Comparison of ENCODE assay signal across 9 cellular contexts in the genomic region with DNA sequence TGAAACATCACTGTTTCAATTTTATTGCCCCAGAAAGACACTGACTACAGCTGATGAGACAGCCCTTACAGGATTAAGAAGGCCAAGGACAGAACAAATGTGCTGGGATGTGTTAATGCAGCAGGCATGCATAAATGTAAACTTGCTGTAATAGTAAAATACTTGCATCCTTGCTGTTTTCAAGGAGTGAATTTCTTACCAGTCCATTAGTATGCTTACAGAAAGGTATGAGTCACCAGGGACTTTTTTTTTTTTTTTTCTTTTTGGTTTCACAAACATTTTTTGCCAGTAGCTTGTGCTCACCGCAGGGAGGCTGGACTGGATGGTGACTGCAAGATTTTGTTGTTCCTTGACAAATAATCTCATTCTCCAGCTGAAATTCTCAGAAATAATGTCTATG. TPM values are rescaled to one million over a fixed set of nuclear protein-coding genes. Genes with fewer than 3 reads are reported as not detected.
DNase-seq lines count a peak whose midpoint lies in the region; ATAC-seq and TF ChIP-seq lines count a peak whose summit lies in the region.
"Had no signal": no experiment of that assay in that cellular context is flagged by ENCODE, and none has a peak within 500 bp of the region (broad histone marks: within the 10 kb centered on the region; RNA-seq: fewer than 3 reads in every experiment).

No MANE protein-coding gene starts in this region.

- no peak overlapping the region for H2BK120ac ChIP-seq in H9 (ENCODE audit: low read depth, low read length, poor library complexity, severe bottlenecking)

- H3K56ac ChIP-seq in H9 (ENCODE audit: insufficient read length, low read depth, low read length), result no peak overlapping the region

- no peak overlapping the region for H2AFZ ChIP-seq in H9 (ENCODE audit: low read length)

- no peaks in the 10 kb centered on the region for H3K36me3 Mint-ChIP-seq in activated T-cell treated with anti-CD3 and anti-CD28 coated beads, Interleukin-2, amount 50 U/mL, for 24 hours (ENCODE audit: low read depth)
- H3K36me3 Mint-ChIP-seq in activated T-helper 17 cell treated with anti-CD3 and anti-CD28 coated beads, Interleukin-2, amount 50 U/mL, for 72 hours (ENCODE audit: low read depth), result no peaks in the 10 kb centered on the region
- peaks cover 0 to 7% (median 4%) of the 10 kb centered on the region in 3 experiments; a peak in 2 of 7 replicates for H3K36me3 Mint-ChIP-seq in H9 (ENCODE audit: insufficient read depth in 1 of 3, low read depth in 3 of 3)

- H3K23ac ChIP-seq in H9 (ENCODE audit: insufficient read length, low read depth, low read length), result no peak overlapping the region

- peak; percentile 94 for ATAC-seq in HG03025 (IDR thresholded peaks at IDR 0.05; ENCODE audit: low FRiP score, unreplicated experiment)
- ATAC-seq in activated T-helper 17 cell treated with anti-CD3 and anti-CD28 coated beads, Interleukin-2, amount 50 U/mL, for 72 hours (replicated peaks), result peak; percentile 92

- H3K4me1 ChIP-seq in H9 (ENCODE audit: insufficient read depth, low read length), result 0 out of 2 replicates have a peak, but pooled peaks cover 2% of the 10 kb centered on the region

- H3K14ac ChIP-seq in H9 (ENCODE audit: insufficient read depth, low read length), result no peak overlapping the region

- H3K27ac Mint-ChIP-seq in activated T-cell treated with anti-CD3 and anti-CD28 coated beads, Interleukin-2, amount 50 U/mL, for 24 hours, result peak overlapping the region; percentile 64
- H3K27ac Mint-ChIP-seq in activated T-helper 17 cell treated with anti-CD3 and anti-CD28 coated beads, Interleukin-2, amount 50 U/mL, for 72 hours, result peak overlapping the region; percentile 10
- no peak overlapping the region for H3K27ac Mint-ChIP-seq in H9

- no peak overlapping the region for H3K4me2 ChIP-seq in H9 (ENCODE audit: insufficient read depth, insufficient read length, low read length)

- H2BK15ac ChIP-seq in H9 (ENCODE audit: low read depth, low read length), result no peak overlapping the region

- TF ChIP-seq CTCF in H9 (conservative IDR thresholded peaks at IDR 0.05), result no peak

- H3K18ac ChIP-seq in H9 (ENCODE audit: insufficient read length, low read depth, low read length), result no peak overlapping the region

- H4K8ac ChIP-seq in H9 (replicated peaks; ENCODE audit: insufficient read length, low read depth, low read length), result no peak overlapping the region

- H2AK5ac ChIP-seq in H9 (ENCODE audit: insufficient read length, low read length), result no peak overlapping the region

- H3K9me3 ChIP-seq in H9 (ENCODE audit: control insufficient read depth, low read depth, low read length), result no peaks in the 10 kb centered on the region

- H3K27me3 Mint-ChIP-seq in activated T-cell treated with anti-CD3 and anti-CD28 coated beads, Interleukin-2, amount 50 U/mL, for 24 hours, result peaks cover 16% of the 10 kb centered on the region
- peaks cover 11% of the 10 kb centered on the region for H3K27me3 Mint-ChIP-seq in activated T-helper 17 cell treated with anti-CD3 and anti-CD28 coated beads, Interleukin-2, amount 50 U/mL, for 72 hours
- no peaks in the 10 kb centered on the region for H3K27me3 Mint-ChIP-seq in H9 (ENCODE audit: low read depth)

- H4K20me1 ChIP-seq in H9 (ENCODE audit: control insufficient read depth, insufficient read depth, insufficient read length), result no peaks in the 10 kb centered on the region

- no peak overlapping the region for H2BK12ac ChIP-seq in H9 (ENCODE audit: insufficient read length, low read depth, low read length)

- peaks cover 34% of the 10 kb centered on the region for H3K4me1 Mint-ChIP-seq in activated T-cell treated with anti-CD3 and anti-CD28 coated beads, Interleukin-2, amount 50 U/mL, for 24 hours (ENCODE audit: low read depth)
- no peaks in the 10 kb centered on the region for H3K4me1 Mint-ChIP-seq in activated T-helper 17 cell treated with anti-CD3 and anti-CD28 coated beads, Interleukin-2, amount 50 U/mL, for 72 hours
- peaks cover 28 to 36% of the 10 kb centered on the region in 2 experiments for H3K4me1 Mint-ChIP-seq in H9

- H3K4me3 Mint-ChIP-seq in activated T-cell treated with anti-CD3 and anti-CD28 coated beads, Interleukin-2, amount 50 U/mL, for 24 hours, result no peak overlapping the region
- no peak overlapping the region for H3K4me3 Mint-ChIP-seq in activated T-helper 17 cell treated with anti-CD3 and anti-CD28 coated beads, Interleukin-2, amount 50 U/mL, for 72 hours
- no peak overlapping the region for H3K4me3 Mint-ChIP-seq in H9

- no peaks in the 10 kb centered on the region for H3K9me3 Mint-ChIP-seq in activated T-cell treated with anti-CD3 and anti-CD28 coated beads, Interleukin-2, amount 50 U/mL, for 24 hours
- no peaks in the 10 kb centered on the region for H3K9me3 Mint-ChIP-seq in activated T-helper 17 cell treated with anti-CD3 and anti-CD28 coated beads, Interleukin-2, amount 50 U/mL, for 72 hours
- H3K9me3 Mint-ChIP-seq in H9, result peaks cover 6 to 10% of the 10 kb centered on the region in 2 experiments; a peak in 3 of 5 replicates

- no peaks in the 10 kb centered on the region for H3K79me1 ChIP-seq in H9 (ENCODE audit: insufficient read depth, low read depth, low read length, poor library complexity, severe bottlenecking)

- no peaks in the 10 kb centered on the region for H3K23me2 ChIP-seq in H9 (ENCODE audit: insufficient read length, low read depth, low read length, poor library complexity, severe bottlenecking)

- no peak overlapping the region for H3K27ac ChIP-seq in H9 (ENCODE audit: insufficient read length, low read depth, low read length)

- no peaks in the 10 kb centered on the region for H3K36me3 ChIP-seq in H7 (replicated peaks; ENCODE audit: control insufficient read depth, insufficient read depth, low read length)

- H3K9ac ChIP-seq in H9 (ENCODE audit: extremely low read depth, insufficient read length, low read length), result no peak overlapping the region

- no peak overlapping the region for H2BK5ac ChIP-seq in H9 (ENCODE audit: insufficient read length, low read length)

- H4K91ac ChIP-seq in H9 (ENCODE audit: insufficient read length, low read depth, low read length), result no peak overlapping the region

- H3K4ac ChIP-seq in H9 (ENCODE audit: low read depth, low read length), result no peak overlapping the region

- no peak overlapping the region for H3K4me3 ChIP-seq in H7 (ENCODE audit: insufficient read depth, low read depth, low read length)

- H3K79me2 ChIP-seq in H9 (ENCODE audit: insufficient read depth, low read length), result no peaks in the 10 kb centered on the region

- H3T11ph ChIP-seq in H9 (ENCODE audit: low read length), result no peak overlapping the region

- DNase-seq in activated T-cell treated with anti-CD3 and anti-CD28 coated beads, Interleukin-2, amount 50 U/mL, for 24 hours, result no peak
- DNase-seq in activated T-cell treated with anti-CD3 and anti-CD28 coated beads for 4 hours (no peak), H9 (no peak), NAMALWA (ENCODE audit: low spot score) (no peak), H7 (no peak)
- DNase-seq in stimulated activated CD4-positive, alpha-beta T cell treated with anti-CD3 and anti-CD28 coated beads, Interleukin-4, amount 100 ng/mL, for 1 hour, result peak; percentile 18
- DNase-seq: DND-41 had no signal

- H4K5ac ChIP-seq in H9 (ENCODE audit: insufficient read length, low read depth, low read length), result no peak overlapping the region

- no peak overlapping the region for H2BK20ac ChIP-seq in H9 (ENCODE audit: low read depth, low read length, poor library complexity, severe bottlenecking)

- no peaks in the 10 kb centered on the region for H3K27me3 ChIP-seq in H9 (ENCODE audit: insufficient read depth, low read length)
- no peaks in the 10 kb centered on the region for H3K27me3 ChIP-seq in H7 (ENCODE audit: control insufficient read depth, insufficient read depth, low read length)

- WGBS in H9 (ENCODE audit: extremely low coverage, insufficient read length, low lambda C conversion rate), result no CpG with 5 or more reads among the region's 1 CpG

RNA-seq across cellular contexts. Expression of gene GPR180, which starts 55.1 kb away (rescaled TPM):
- total RNA-seq in activated T-helper 17 cell treated with anti-CD3 and anti-CD28 coated beads, Interleukin-2, amount 50 U/mL, for 72 hours, result 1 to 10 TPM; 6.7 to 8.0 TPM
- 5.1 and 5.5 TPM in 2 replicates for total RNA-seq in H9 (2021)
- 5.6 and 6.7 TPM in 2 replicates for total RNA-seq in H7 (2014; rRNA removed; shearing (Covaris generic))

RNA-seq across cellular contexts. Expression of gene SOX21, which starts 55.6 kb away (rescaled TPM):
- total RNA-seq in activated T-helper 17 cell treated with anti-CD3 and anti-CD28 coated beads, Interleukin-2, amount 50 U/mL, for 72 hours, result not detected
- 36.8 and 38.4 TPM in 2 replicates for total RNA-seq in H9 (2021)
- 3.9 and 5.1 TPM in 2 replicates for total RNA-seq in H7 (2014; rRNA removed; shearing (Covaris generic))

Comparison
In these comparisons a context has a peak if more than half of its experiments do, and no peak if none do; other contexts are left out.
1. H3K27ac Mint-ChIP-seq: peak in activated T-cell treated with anti-CD3 and anti-CD28 coated beads, Interleukin-2, amount 50 U/mL, for 24 hours (single experiment) and activated T-helper 17 cell treated with anti-CD3 and anti-CD28 coated beads, Interleukin-2, amount 50 U/mL, for 72 hours (single experiment); none in H9 (0 of 3).